In the genomic region with DNA sequence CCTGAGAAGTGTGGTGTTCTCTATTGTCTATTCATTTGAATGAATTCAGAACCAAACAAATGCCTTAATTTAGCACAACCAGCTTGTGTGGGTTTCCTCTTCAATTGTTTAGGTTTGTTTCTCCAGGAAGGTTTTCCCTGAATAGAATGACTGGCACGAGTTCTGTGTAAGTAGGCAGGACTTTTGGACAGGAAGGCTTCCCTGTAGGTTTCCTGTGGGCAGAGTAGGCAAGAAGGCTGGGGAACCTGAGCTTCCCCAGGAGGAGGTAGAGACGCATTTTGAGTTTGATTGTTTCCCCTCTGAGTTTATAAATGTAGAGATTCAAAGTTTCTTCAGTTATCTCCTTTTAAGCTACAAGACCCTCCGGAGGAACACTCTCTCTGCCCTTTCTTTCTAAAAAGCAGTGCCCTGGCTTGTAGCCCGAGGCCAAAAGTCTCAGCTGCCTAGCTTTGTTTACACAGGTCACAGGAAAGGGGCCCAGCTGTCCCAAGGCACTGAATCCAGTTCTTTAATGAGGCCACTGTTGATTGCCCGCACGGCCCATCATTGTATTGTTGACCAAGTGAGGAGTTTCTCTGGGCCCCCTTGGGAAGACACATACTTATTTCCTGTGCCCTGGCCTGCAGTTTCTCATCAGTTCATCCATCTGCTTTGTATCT, we compare ENCODE assay signal across 9 cellular contexts.
A peak's percentile ranks its signal among the peaks of the same experiment; 100 is the strongest.
DNase-seq lines count a peak whose midpoint lies in the region; ATAC-seq, FAIRE-seq and TF ChIP-seq lines count a peak whose summit lies in the region.
"Had no signal": no experiment of that assay in that cellular context is flagged by ENCODE, and none has a peak within 500 bp of the region (broad histone marks: within the 10 kb centered on the region; RNA-seq: fewer than 3 reads in every experiment).

No MANE protein-coding gene starts in this region.

- no peak overlapping the region for H3K4me2 ChIP-seq in K562 (ENCODE audit: insufficient read depth, low read length)

- ATAC-seq in K562 = no peak; the same call in none of the 3 replicates

- TF ChIP-seq POLR2A in K562 (conservative IDR thresholded peaks at IDR 0.05) = no peak

- no TSS peak for BruUV-seq in K562 (replicated peaks; lab: Mats Ljungman, UMichigan)

- no peak overlapping the region for H3K27ac ChIP-seq in K562 (ENCODE audit: extremely low read depth, low read depth, low read length)

- WGBS in K562 (ENCODE audit: insufficient coverage, low coverage, missing lambda C conversion rate) = 26% methylated on average over 6 of the region's 6 CpGs

- DNase-seq in DMS153 (lab: John Stamatoyannopoulos, UW) (peak; percentile 73), M059J (ENCODE audit: low read depth) (peak; percentile 84), K562 (ENCODE audit: extremely low read depth in 1 of 4, low spot score in 3 of 4) (no peak), lung microvascular endothelial cell (ENCODE audit: low read depth in 2 of 2) (peak; percentile 83 to 90), AG20443 (ENCODE audit: low spot score) (no peak), cerebellar nuclear complex (lab: John Stamatoyannopoulos, UW) (no peak), activated T-cell treated with anti-CD3 and anti-CD28 coated beads for 4 hours (no peak)
- no peak for DNase-seq in activated CD4-positive, CD25-positive, alpha-beta regulatory T cell treated with anti-CD3 and anti-CD28 coated beads, Interleukin-2, amount 50 U/mL, for 72 hours
- DNase-seq: activated CD4-positive, alpha-beta T cell treated with anti-CD3 and anti-CD28 coated beads for 1 hour had no signal

- peak overlapping the region; percentile 73 for H2AFZ ChIP-seq in K562 (ENCODE audit: low read depth, low read length)

- no peak overlapping the region for H3K9ac ChIP-seq in K562 (ENCODE audit: insufficient read depth in 1 of 2, low read depth in 2 of 2, low read length in 2 of 2)

- no peak for TF ChIP-seq RAD21 in K562 (CRISPR knock-in tag; conservative IDR thresholded peaks at IDR 0.05 in 1 of 2, IDR thresholded peaks at IDR 0.05 in 1 of 2)

- H3K27me3 ChIP-seq in K562 (ENCODE audit: control insufficient read depth in 2 of 2, insufficient read depth in 2 of 2, low read length in 2 of 2) = no peaks in the 10 kb centered on the region; a peak in 1 of 5 replicates

- no peaks in the 10 kb centered on the region for H3K4me1 ChIP-seq in K562 (replicated peaks in 1 of 2; ENCODE audit: control insufficient read depth in 2 of 2, insufficient read depth in 2 of 2, low read length in 2 of 2)

- H4K20me1 ChIP-seq in K562 (replicated peaks; ENCODE audit: control insufficient read depth, insufficient read depth, low read length) = no peaks in the 10 kb centered on the region

- H3K9me3 ChIP-seq in K562 (replicated peaks; ENCODE audit: control insufficient read depth, insufficient read depth, low read depth, low read length) = 0 out of 2 replicates have a peak, but pooled peaks cover 1% of the 10 kb centered on the region

- in situ Hi-C loops in K562 (cut with MboI) = loop anchor here (25.0 kb wide), 1 partner anchor 401 kb away; no protein-coding TSS in a partner anchor

- FAIRE-seq in K562 (lab: Jason Lieb, UNC) = no peak

- H3K36me3 ChIP-seq in K562 (ENCODE audit: control insufficient read depth, insufficient read depth, low read length) = no peaks in the 10 kb centered on the region

- POLR2A ChIA-PET in K562 (lab: Yijun Ruan, JAX) = no interaction called here

- no peak for TF ChIP-seq CTCF in K562 (IDR thresholded peaks at IDR 0.05 in 2 of 3, conservative IDR thresholded peaks at IDR 0.05 in 1 of 3; ENCODE audit: insufficient read depth in 2 of 3, low read depth in 1 of 3, low read length in 3 of 3)

- intact Hi-C loops in K562 (cut with micrococcal nuclease) = no loop called here

- CTCF ChIA-PET in K562 (lab: Yijun Ruan, JAX; ENCODE audit: low intra/inter-chr PET ratio) = no interaction called here

- no peak for TF ChIP-seq EP300 in K562 (IDR thresholded peaks at IDR 0.05; ENCODE audit: low read length)

- H3K9me1 ChIP-seq in K562 (ENCODE audit: control insufficient read depth, insufficient read depth, low read length) = no peaks in the 10 kb centered on the region

- no peaks in the 10 kb centered on the region for H3K79me2 ChIP-seq in K562 (ENCODE audit: control insufficient read depth, insufficient read depth, low read length)

- no peak overlapping the region for H3K4me3 ChIP-seq in K562

TF ChIP-seq in K562, 482 proteins besides CTCF, POLR2A, EP300 and RAD21:
- TF ChIP-seq ARID2 (IDR thresholded peaks at IDR 0.05) (no peak), MTF1 (CRISPR knock-in tag; IDR thresholded peaks at IDR 0.05; ENCODE audit: borderline replicate concordance) (no peak), SMARCE1 (IDR thresholded peaks at IDR 0.05) (no peak), CBX1 (IDR thresholded peaks at IDR 0.05; ENCODE audit: low read depth) (no peak), FOXA3 (CRISPR knock-in tag; conservative IDR thresholded peaks at IDR 0.05 in 1 of 2, IDR thresholded peaks at IDR 0.05 in 1 of 2) (0 out of 4 replicates have a peak, but pooled peaks of 1 of the 2 experiments have one; percentile 7)
- TF ChIP-seq, protein P1, sequence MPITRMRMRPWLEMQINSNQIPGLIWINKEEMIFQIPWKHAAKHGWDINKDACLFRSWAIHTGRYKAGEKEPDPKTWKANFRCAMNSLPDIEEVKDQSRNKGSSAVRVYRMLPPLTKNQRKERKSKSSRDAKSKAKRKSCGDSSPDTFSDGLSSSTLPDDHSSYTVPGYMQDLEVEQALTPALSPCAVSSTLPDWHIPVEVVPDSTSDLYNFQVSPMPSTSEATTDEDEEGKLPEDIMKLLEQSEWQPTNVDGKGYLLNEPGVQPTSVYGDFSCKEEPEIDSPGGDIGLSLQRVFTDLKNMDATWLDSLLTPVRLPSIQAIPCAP (CRISPR knock-in tag; IDR thresholded peaks at IDR 0.05; ENCODE audit: borderline replicate concordance) = no peak

Comparison
In these comparisons a context has a peak if more than half of its experiments do, and no peak if none do; other contexts are left out.
1. DNase-seq: peak in DMS153 (single experiment), M059J (single experiment) and lung microvascular endothelial cell (2 of 2); none in K562 (0 of 4), AG20443 (single experiment), activated CD4-positive, CD25-positive, alpha-beta regulatory T cell treated with anti-CD3 and anti-CD28 coated beads, Interleukin-2, amount 50 U/mL, for 72 hours (single experiment), cerebellar nuclear complex (0 of 2) and activated T-cell treated with anti-CD3 and anti-CD28 coated beads for 4 hours (single experiment).